Comparison of ENCODE assay signal across 12 cellular contexts in the genomic region with DNA sequence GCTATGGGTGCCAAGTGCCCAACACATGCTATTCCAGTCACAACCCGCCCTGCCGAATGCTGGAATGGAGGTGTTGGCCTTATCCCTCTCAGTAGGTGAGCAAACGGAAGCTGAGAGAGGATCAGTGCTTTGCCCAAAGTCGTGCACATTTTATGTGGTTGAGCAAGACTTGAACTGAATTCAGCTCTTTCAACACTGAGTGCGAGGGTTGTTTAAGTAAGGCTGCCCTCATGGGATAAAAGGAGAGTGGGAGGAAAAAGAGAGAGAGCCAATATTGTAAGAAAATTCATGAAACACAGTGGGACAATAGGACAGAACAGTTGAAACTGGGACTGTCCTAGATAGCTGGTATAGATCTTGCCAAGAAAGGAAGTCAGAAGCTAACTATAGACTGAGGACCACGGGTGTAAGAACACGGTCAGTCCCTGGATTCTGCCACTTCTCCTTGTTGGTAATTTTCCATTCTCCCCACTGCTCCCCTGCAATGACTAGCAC. TPM values are rescaled to one million over a fixed set of nuclear protein-coding genes. Genes with fewer than 3 reads are reported as not detected.
DNase-seq lines count a peak whose midpoint lies in the region; ATAC-seq and TF ChIP-seq lines count a peak whose summit lies in the region.
"Had no signal": no experiment of that assay in that cellular context is flagged by ENCODE, and none has a peak within 500 bp of the region (broad histone marks: within the 10 kb centered on the region; RNA-seq: fewer than 3 reads in every experiment).

No MANE protein-coding gene starts in this region.

- ATAC-seq in Right ventricle myocardium superior (ENCODE audit: poor library complexity) (peak; percentile 83), HG02938 (IDR thresholded peaks at IDR 0.05; ENCODE audit: unreplicated experiment) (no peak)
- ATAC-seq: activated CD8-positive, alpha-beta T cell treated with anti-CD3 and anti-CD28 coated beads, Interleukin-2, amount 10 ng/mL, durations not matched to agents 7 days and 5 days; K562 had no signal

- peaks cover 84% of the 10 kb centered on the region for H3K4me1 ChIP-seq in adipocyte (ENCODE audit: control insufficient read depth, insufficient read depth, low read length)

- intact Hi-C loops in CD14-positive monocyte (cut with micrococcal nuclease) (no loop called here), Right ventricle myocardium superior (cut with DNase I) (no loop called here)

- H3K27me3 ChIP-seq in adipocyte (replicated peaks; ENCODE audit: control insufficient read depth, insufficient read depth, low read length) (no peaks in the 10 kb centered on the region), WERI-Rb-1 (ENCODE audit: insufficient read depth, low read depth, severe bottlenecking) (no peaks in the 10 kb centered on the region)

- H3K9me3 ChIP-seq in adipocyte (ENCODE audit: control insufficient read depth, low read length), result no peaks in the 10 kb centered on the region
- H3K9me3 ChIP-seq in WERI-Rb-1 (ENCODE audit: severe bottlenecking), result peaks cover 7% of the 10 kb centered on the region

- H3K36me3 ChIP-seq in adipocyte (ENCODE audit: control insufficient read depth, insufficient read depth, low read length, severe bottlenecking) (no peaks in the 10 kb centered on the region), WERI-Rb-1 (no peaks in the 10 kb centered on the region)

- H3K36me3 Mint-ChIP-seq in CD14-positive monocyte, result peaks cover 0 to 10% of the 10 kb centered on the region in 2 donors

- DNase-seq in CD14-positive monocyte (ENCODE audit: low spot score), result no peak
- peak; percentile 85 for DNase-seq in adipocyte (ENCODE audit: low read depth)
- DNase-seq in Right ventricle myocardium superior, result no peak
- DNase-seq in renal cortical epithelial cell (ENCODE audit: low read depth), result peak; percentile 22
- DNase-seq in COR-L47 (lab: John Stamatoyannopoulos, UW), result no peak
- DNase-seq in WERI-Rb-1, result no peak
- no peak for DNase-seq in putamen (ENCODE audit: low spot score)
- DNase-seq: activated CD8-positive, alpha-beta T cell treated with anti-CD3 and anti-CD28 coated beads, Interleukin-2, amount 10 ng/mL, durations not matched to agents 7 days and 5 days; RPMI8226 had no signal

- peaks cover 65% of the 10 kb centered on the region for H3K4me1 Mint-ChIP-seq in CD14-positive monocyte

- H3K4me3 Mint-ChIP-seq in CD14-positive monocyte, result peak overlapping the region in 1 of 2 donors; percentile 57
- H3K4me3 Mint-ChIP-seq: activated CD8-positive, alpha-beta T cell treated with anti-CD3 and anti-CD28 coated beads, Interleukin-2, amount 10 ng/mL, durations not matched to agents 7 days and 5 days had no signal

- peak overlapping the region in 6 of 7 donors; percentile 47 to 84 (median 66) for H3K27ac Mint-ChIP-seq in CD14-positive monocyte
- H3K27ac Mint-ChIP-seq: activated CD8-positive, alpha-beta T cell treated with anti-CD3 and anti-CD28 coated beads, Interleukin-2, amount 10 ng/mL, durations not matched to agents 7 days and 5 days had no signal

- peaks cover 0 to 9% (median 3%) of the 10 kb centered on the region in 7 donors for H3K9me3 Mint-ChIP-seq in CD14-positive monocyte

- TF ChIP-seq CTCF in CD14-positive monocyte (IDR thresholded peaks at IDR 0.05) (no peak), WERI-Rb-1 (IDR thresholded peaks at IDR 0.05; ENCODE audit: low read depth, low read length) (no peak)

- H3K9ac ChIP-seq in adipocyte (ENCODE audit: low read length), result peak overlapping the region; percentile 70

- H3K27ac ChIP-seq in WERI-Rb-1, result no peak overlapping the region

- peaks cover 2 to 8% (median 6%) of the 10 kb centered on the region in 3 donors for H3K27me3 Mint-ChIP-seq in CD14-positive monocyte (ENCODE audit: low read depth in 3 of 3)

- H3K4me3 ChIP-seq in adipocyte (ENCODE audit: low read length) (peak overlapping the region; percentile 40), WERI-Rb-1 (ENCODE audit: low read depth, low read length) (no peak overlapping the region)
- H3K4me3 ChIP-seq: K562 had no signal

RNA-seq across cellular contexts. Expression of gene CHI3L1, which starts 13.6 kb away (rescaled TPM):
- under 1 TPM; 0.37 to 0.43 TPM for polyA plus RNA-seq in CD14-positive monocyte
- total RNA-seq in Right ventricle myocardium superior, result 0.32 TPM
- total RNA-seq in renal cortical epithelial cell, result 0.10 and 0.69 TPM in 2 replicates
- total RNA-seq: activated CD8-positive, alpha-beta T cell treated with anti-CD3 and anti-CD28 coated beads, Interleukin-2, amount 10 ng/mL, durations not matched to agents 7 days and 5 days; K562 had no signal
- polyA plus RNA-seq: K562 had no signal

RNA-seq across cellular contexts. Expression of gene MYBPH, which starts 24.5 kb away (rescaled TPM):
- polyA plus RNA-seq in CD14-positive monocyte, result under 1 TPM; 0.16 to 0.52 TPM
- total RNA-seq in Right ventricle myocardium superior (not detected), renal cortical epithelial cell (not detected in 2 replicates)
- total RNA-seq: activated CD8-positive, alpha-beta T cell treated with anti-CD3 and anti-CD28 coated beads, Interleukin-2, amount 10 ng/mL, durations not matched to agents 7 days and 5 days; dermis microvascular lymphatic vessel endothelial cell; K562 had no signal

RNA-seq across cellular contexts. Expression of gene CHIT1, which starts 29.4 kb away (rescaled TPM):
- polyA plus RNA-seq in CD14-positive monocyte, result under 1 TPM in 1 of 2 donors, not detected in 1; 0.51 TPM
- total RNA-seq in Right ventricle myocardium superior, result 0.48 TPM
- under 0.01 TPM in 1 of 2 replicates, not detected in the other for total RNA-seq in renal cortical epithelial cell
- total RNA-seq: dermis microvascular lymphatic vessel endothelial cell, K562 had no signal
- polyA plus RNA-seq: K562 had no signal

Comparison
In these comparisons a context has a peak if more than half of its experiments do, and no peak if none do; other contexts are left out.
1. DNase-seq: peak in adipocyte (single experiment) and renal cortical epithelial cell (single experiment); none in CD14-positive monocyte (single experiment), Right ventricle myocardium superior (single experiment), COR-L47 (single experiment), WERI-Rb-1 (single experiment) and putamen (single experiment).